ENCODE assay signal across 9 cellular contexts in genomic region chr10:27192284-27192683, GRCh38. TPM values are rescaled to one million over a fixed set of nuclear protein-coding genes. Genes with fewer than 3 reads are reported as not detected.
DNase-seq lines count a peak whose midpoint lies in the region; TF ChIP-seq lines count a peak whose summit lies in the region.
"Had no signal": no experiment of that assay in that cellular context is flagged by ENCODE, and none has a peak within 500 bp of the region (broad histone marks: within the 10 kb centered on the region; RNA-seq: fewer than 3 reads in every experiment).

No MANE protein-coding gene starts in this region.

- H2BK5ac ChIP-seq in mesenchymal stem cell (ENCODE audit: low read depth, low read length, poor library complexity, severe bottlenecking) = no peak overlapping the region

- H3K4me2 ChIP-seq in mesenchymal stem cell (ENCODE audit: low read length, poor library complexity, severe bottlenecking) = no peak overlapping the region

- no peaks in the 10 kb centered on the region for H3K27me3 Mint-ChIP-seq in activated naive CD8-positive, alpha-beta T cell treated with anti-CD3 and anti-CD28 coated beads for 36 hours

- H3K4me3 ChIP-seq in BJ (ENCODE audit: low read depth, low read length) = no peak overlapping the region
- H3K4me3 ChIP-seq in MG63 = no peak overlapping the region
- H3K4me3 ChIP-seq in choroid plexus epithelial cell (ENCODE audit: low read depth, low read length) = no peak overlapping the region
- no peak overlapping the region for H3K4me3 ChIP-seq in mesenchymal stem cell (ENCODE audit: insufficient read depth in 1 of 2, low read depth in 1 of 2, low read length in 2 of 2)

- peaks cover 2% of the 10 kb centered on the region for H3K4me1 ChIP-seq in mesenchymal stem cell (ENCODE audit: control insufficient read depth, insufficient read depth, low read depth, low read length)

- no peak overlapping the region for H3K4ac ChIP-seq in mesenchymal stem cell (ENCODE audit: low read depth in 1 of 2, low read length in 2 of 2)

- no peak overlapping the region for H3K23ac ChIP-seq in mesenchymal stem cell (ENCODE audit: low read length in 2 of 2)

- no peak overlapping the region for H3K27ac ChIP-seq in mesenchymal stem cell (ENCODE audit: low read length, poor library complexity, severe bottlenecking)

- POLR2A ChIA-PET in BJ (lab: Charles Lee) = interaction anchor here (0.6 kb wide), 1 partner anchor 28 kb away, joined by 3 read pairs; no protein-coding TSS in a partner anchor

- no peak overlapping the region for H2AFZ ChIP-seq in mesenchymal stem cell (ENCODE audit: low read depth, low read length)

- no peak overlapping the region for H4K91ac ChIP-seq in mesenchymal stem cell (ENCODE audit: low read length)

- H2BK120ac ChIP-seq in mesenchymal stem cell (ENCODE audit: low read depth, low read length) = no peak overlapping the region

- CTCF ChIA-PET in BJ (lab: Yijun Ruan, JAX) = no interaction called here

- H3K9me3 Mint-ChIP-seq in activated naive CD8-positive, alpha-beta T cell treated with anti-CD3 and anti-CD28 coated beads for 36 hours = no peaks in the 10 kb centered on the region

- peak overlapping the region; percentile 60 for H4K8ac ChIP-seq in mesenchymal stem cell (ENCODE audit: low read length)

- no peak overlapping the region for H3K4me3 Mint-ChIP-seq in activated naive CD8-positive, alpha-beta T cell treated with anti-CD3 and anti-CD28 coated beads for 36 hours

- H3K9ac ChIP-seq in mesenchymal stem cell (ENCODE audit: low read length) = peak overlapping the region; percentile 32

- H2BK12ac ChIP-seq in mesenchymal stem cell (ENCODE audit: low read length in 2 of 2) = no peak overlapping the region

- H3K27me3 ChIP-seq in BJ (ENCODE audit: control insufficient read depth, insufficient read depth, low read length) = no peaks in the 10 kb centered on the region
- H3K27me3 ChIP-seq in MG63 = no peaks in the 10 kb centered on the region
- no peaks in the 10 kb centered on the region for H3K27me3 ChIP-seq in mesenchymal stem cell (ENCODE audit: control insufficient read depth in 1 of 2, insufficient read depth in 1 of 2, low read length in 2 of 2)

- peaks cover under 1% of the 10 kb centered on the region for H3K36me3 Mint-ChIP-seq in activated naive CD8-positive, alpha-beta T cell treated with anti-CD3 and anti-CD28 coated beads for 36 hours

- H3K36me3 ChIP-seq in BJ (ENCODE audit: control insufficient read depth, insufficient read depth, low read length) (no peaks in the 10 kb centered on the region), MG63 (peaks cover 11% of the 10 kb centered on the region), mesenchymal stem cell (ENCODE audit: control insufficient read depth in 1 of 2, insufficient read depth in 2 of 2, low read depth in 1 of 2, low read length in 2 of 2) (peaks cover 2 to 13% of the 10 kb centered on the region in 2 experiments)

- DNase-seq in BJ (ENCODE audit: low read depth) = peak; percentile 50
- DNase-seq in MG63 = peak; percentile 94
- peak; percentile 83 for DNase-seq in choroid plexus epithelial cell (ENCODE audit: low read depth)
- peak; percentile 93 for DNase-seq in mesenchymal stem cell
- DNase-seq in activated naive CD4-positive, alpha-beta T cell (lab: John Stamatoyannopoulos, UW) = no peak
- no peak for DNase-seq in activated naive CD8-positive, alpha-beta T cell treated with anti-CD3 and anti-CD28 coated beads for 36 hours
- no peak for DNase-seq in stimulated activated CD4-positive, alpha-beta T cell treated with anti-CD3 and anti-CD28 coated beads, Interleukin-4, amount 100 ng/mL, for 1 hour
- DNase-seq in NCI-H2171 (lab: John Stamatoyannopoulos, UW) = no peak
- DNase-seq: effector CD4-positive, alpha-beta T cell had no signal

- no peak overlapping the region for H3K14ac ChIP-seq in mesenchymal stem cell (ENCODE audit: low read length in 2 of 2)

- TF ChIP-seq CTCF in BJ (IDR thresholded peaks at IDR 0.05; ENCODE audit: insufficient read depth, low read depth, low read length) = no peak
- TF ChIP-seq CTCF in choroid plexus epithelial cell (conservative IDR thresholded peaks at IDR 0.05; ENCODE audit: low read depth, low read length) = no peak

- no peak overlapping the region for H3K27ac Mint-ChIP-seq in activated naive CD8-positive, alpha-beta T cell treated with anti-CD3 and anti-CD28 coated beads for 36 hours

- H3K79me1 ChIP-seq in mesenchymal stem cell (replicated peaks; ENCODE audit: low read length, poor library complexity, severe bottlenecking) = no peaks in the 10 kb centered on the region

- no peaks in the 10 kb centered on the region for H3K4me1 Mint-ChIP-seq in activated naive CD8-positive, alpha-beta T cell treated with anti-CD3 and anti-CD28 coated beads for 36 hours

- H3K18ac ChIP-seq in mesenchymal stem cell (ENCODE audit: low read depth in 1 of 2, low read length in 2 of 2) = peak overlapping the region in 1 of 2 experiments; percentile 21

- H3K9me3 ChIP-seq in MG63 = no peaks in the 10 kb centered on the region
- no peaks in the 10 kb centered on the region for H3K9me3 ChIP-seq in mesenchymal stem cell (ENCODE audit: control insufficient read depth, low read length)

- H2BK15ac ChIP-seq in mesenchymal stem cell (ENCODE audit: low read depth, poor library complexity, severe bottlenecking) = no peak overlapping the region

- H2AK5ac ChIP-seq in mesenchymal stem cell (ENCODE audit: low read length, severe bottlenecking) = no peak overlapping the region

- 17% methylated on average over 2 of the region's 3 CpGs for WGBS in mesenchymal stem cell

RNA-seq across cellular contexts. Expression of gene MASTL, which starts 37.1 kb away (rescaled TPM):
- polyA plus RNA-seq in BJ (2011; rRNA removed) = 3.1 and 5.5 TPM in 2 replicates
- polyA minus RNA-seq in BJ (2011; rRNA and poly(A)+ RNA removed) = 2.1 and 2.7 TPM in 2 replicates
- total RNA-seq in MG63 (2014; rRNA removed; shearing (Covaris generic); ENCODE audit: low replicate concordance) = 13.2 and 21.2 TPM in 2 replicates
- polyA plus RNA-seq in mesenchymal stem cell (2013, experiment 1 of 2) = 8.0 TPM
- polyA plus RNA-seq in mesenchymal stem cell (2013, experiment 2 of 2) = 8.1 TPM
- 10 to 100 TPM; 33.6 to 34.2 TPM for total RNA-seq in activated naive CD8-positive, alpha-beta T cell treated with anti-CD3 and anti-CD28 coated beads for 36 hours

RNA-seq across cellular contexts. Expression of gene YME1L1, which starts 38.1 kb away (rescaled TPM):
- polyA plus RNA-seq in BJ (2011; rRNA removed) = 37.7 and 89.6 TPM in 2 replicates
- 23.7 and 24.1 TPM in 2 replicates for polyA minus RNA-seq in BJ (2011; rRNA and poly(A)+ RNA removed)
- 92.1 and 123 TPM in 2 replicates for total RNA-seq in MG63 (2014; rRNA removed; shearing (Covaris generic); ENCODE audit: low replicate concordance)
- polyA plus RNA-seq in mesenchymal stem cell (2013, experiment 1 of 2) = 101 TPM
- polyA plus RNA-seq in mesenchymal stem cell (2013, experiment 2 of 2) = 102 TPM
- 100 to 1,000 TPM; 125 to 132 TPM for total RNA-seq in activated naive CD8-positive, alpha-beta T cell treated with anti-CD3 and anti-CD28 coated beads for 36 hours

RNA-seq across cellular contexts. Expression of gene ACBD5, which starts 48.3 kb away (rescaled TPM):
- polyA plus RNA-seq in BJ (2011; rRNA removed) = 7.8 and 13.1 TPM in 2 replicates
- polyA minus RNA-seq in BJ (2011; rRNA and poly(A)+ RNA removed) = 4.6 and 6.3 TPM in 2 replicates
- total RNA-seq in MG63 (2014; rRNA removed; shearing (Covaris generic); ENCODE audit: low replicate concordance) = 12.8 and 26.1 TPM in 2 replicates
- 14.8 TPM for polyA plus RNA-seq in mesenchymal stem cell (2013, experiment 1 of 2)
- polyA plus RNA-seq in mesenchymal stem cell (2013, experiment 2 of 2) = 15.7 TPM
- 10 to 100 TPM; 18.1 to 20.2 TPM for total RNA-seq in activated naive CD8-positive, alpha-beta T cell treated with anti-CD3 and anti-CD28 coated beads for 36 hours

Comparison
In these comparisons a context has a peak if more than half of its experiments do, and no peak if none do; other contexts are left out.
1. DNase-seq: peak in BJ (single experiment), MG63 (single experiment), choroid plexus epithelial cell (single experiment) and mesenchymal stem cell (single experiment); none in activated naive CD4-positive, alpha-beta T cell (0 of 4), activated naive CD8-positive, alpha-beta T cell treated with anti-CD3 and anti-CD28 coated beads for 36 hours (single experiment), stimulated activated CD4-positive, alpha-beta T cell treated with anti-CD3 and anti-CD28 coated beads, Interleukin-4, amount 100 ng/mL, for 1 hour (single experiment) and NCI-H2171 (single experiment).